ENCODE assay signal across 1 cellular context in genomic region chr19:15607978-15608925, GRCh38. TPM values are rescaled to one million over a fixed set of nuclear protein-coding genes. Genes with fewer than 3 reads are reported as not detected.
"Had no signal": no experiment of that assay in that cellular context is flagged by ENCODE, and none has a peak within 500 bp of the region (broad histone marks: within the 10 kb centered on the region; RNA-seq: fewer than 3 reads in every experiment).

No MANE protein-coding gene starts in this region.

RNA-seq across cellular contexts. Expression of gene CYP4F8, which starts 6.8 kb away (rescaled TPM):
- total RNA-seq: GM12878 had no signal
- polyA plus RNA-seq: GM12878 had no signal
